9 cellular contexts compared by ENCODE assay signal in genomic region chr14:101780887-101781239, GRCh38. TPM values are rescaled to one million over a fixed set of nuclear protein-coding genes. Genes with fewer than 3 reads are reported as not detected.
A peak's percentile ranks its signal among the peaks of the same experiment; 100 is the strongest.
DNase-seq lines count a peak whose midpoint lies in the region; TF ChIP-seq lines count a peak whose summit lies in the region.
"Had no signal": no experiment of that assay in that cellular context is flagged by ENCODE, and none has a peak within 500 bp of the region (broad histone marks: within the 10 kb centered on the region; RNA-seq: fewer than 3 reads in every experiment).

No MANE protein-coding gene starts in this region.

- H3K4me3 ChIP-seq in ACC112 (ENCODE audit: low read depth, low read length) (peak overlapping the region; percentile 87), Karpas-422 (ENCODE audit: low read length) (peak overlapping the region; percentile 60; the same call in 1 of the 2 replicates), esophagus muscularis mucosa (peak overlapping the region; percentile 65 to 69 (median 65)), neural cell (ENCODE audit: low read length) (peak overlapping the region; percentile 60)
- H3K4me3 ChIP-seq: SK-N-MC had no signal

- H2AFZ ChIP-seq in ACC112 (ENCODE audit: low read length, unreplicated experiment): no peak overlapping the region
- H2AFZ ChIP-seq in Karpas-422 (ENCODE audit: low read length): no peak overlapping the region
- no peak overlapping the region for H2AFZ ChIP-seq in neural cell (ENCODE audit: low read depth, low read length)

- H3K4me1 ChIP-seq in ACC112 (ENCODE audit: control insufficient read depth, insufficient read depth, low read length, unreplicated experiment) (no peaks in the 10 kb centered on the region), Karpas-422 (ENCODE audit: low read length) (peaks cover 25% of the 10 kb centered on the region), esophagus muscularis mucosa (peaks cover 22 to 32% (median 22%) of the 10 kb centered on the region in 4 donors)

- H3K27me3 ChIP-seq in ACC112 (ENCODE audit: insufficient read depth, low read length) (peaks cover 27% of the 10 kb centered on the region), Karpas-422 (ENCODE audit: low read length) (no peaks in the 10 kb centered on the region), esophagus muscularis mucosa (no peaks in the 10 kb centered on the region), neural cell (ENCODE audit: insufficient read depth, low read depth, low read length) (peaks cover 31% of the 10 kb centered on the region)

- H3K9me2 ChIP-seq in Karpas-422 (replicated peaks; ENCODE audit: insufficient read depth, low read length): no peaks in the 10 kb centered on the region
- no peaks in the 10 kb centered on the region for H3K9me2 ChIP-seq in neural cell (ENCODE audit: insufficient read depth, low read length)

- H4K20me1 ChIP-seq in Karpas-422 (ENCODE audit: insufficient read depth, low read depth, low read length) (peaks cover 10% of the 10 kb centered on the region; the same call in 1 of the 2 replicates), neural cell (ENCODE audit: insufficient read depth) (no peaks in the 10 kb centered on the region)

- H3K4me2 ChIP-seq in Karpas-422 (ENCODE audit: low read depth, low read length, poor library complexity, severe bottlenecking): no peak overlapping the region
- no peak overlapping the region for H3K4me2 ChIP-seq in neural cell (ENCODE audit: low read length)

- H3F3A ChIP-seq in neural cell (ENCODE audit: insufficient read depth, low read length, poor library complexity, severe bottlenecking): no peaks in the 10 kb centered on the region

- H3K9me3 ChIP-seq in Karpas-422 (ENCODE audit: low read length) (peaks cover 2% of the 10 kb centered on the region; the same call in 1 of the 2 replicates), esophagus muscularis mucosa (no peaks in the 10 kb centered on the region), neural cell (ENCODE audit: low read length) (no peaks in the 10 kb centered on the region)

- intact Hi-C loops in esophagus muscularis mucosa (cut with DNase I): no loop called here
- intact Hi-C loops in posterior vena cava (cut with DNase I): no loop called here

- 25% methylated on average over 11 of the region's 15 CpGs for WGBS in esophagus muscularis mucosa

- H3K79me2 ChIP-seq in ACC112 (ENCODE audit: control insufficient read depth, insufficient read depth, low read length, unreplicated experiment): no peaks in the 10 kb centered on the region
- H3K79me2 ChIP-seq in Karpas-422 (ENCODE audit: low read length): peaks cover 6% of the 10 kb centered on the region
- no peaks in the 10 kb centered on the region for H3K79me2 ChIP-seq in neural cell (replicated peaks; ENCODE audit: insufficient read depth, low read length)

- TF ChIP-seq CTCF in esophagus muscularis mucosa (IDR thresholded peaks at IDR 0.05) (no peak), neural cell (IDR thresholded peaks at IDR 0.05; ENCODE audit: poor library complexity, severe bottlenecking) (no peak)

- H3K36me3 ChIP-seq in ACC112 (ENCODE audit: insufficient read depth, low read length) (no peaks in the 10 kb centered on the region), Karpas-422 (ENCODE audit: insufficient read depth, low read length) (peaks cover 3% of the 10 kb centered on the region; the same call in 1 of the 2 replicates), esophagus muscularis mucosa (peaks cover 0 to 3% (median 0%) of the 10 kb centered on the region in 4 donors), neural cell (ENCODE audit: insufficient read depth, low read length) (no peaks in the 10 kb centered on the region)

- TF ChIP-seq EP300 in esophagus muscularis mucosa (IDR thresholded peaks at IDR 0.05) (no peak), neural cell (conservative IDR thresholded peaks at IDR 0.05; ENCODE audit: poor library complexity, severe bottlenecking) (no peak)

- TF ChIP-seq POLR2A in esophagus muscularis mucosa (IDR thresholded peaks at IDR 0.05; ENCODE audit: low read depth): no peak

- H3K27ac ChIP-seq in ACC112 (ENCODE audit: low read depth, low read length) (no peak overlapping the region), Karpas-422 (ENCODE audit: low read length) (no peak overlapping the region), esophagus muscularis mucosa (replicated peaks in 1 of 4) (peak overlapping the region in 1 of 4 donors; percentile 64), neural cell (ENCODE audit: low read length) (no peak overlapping the region)
- H3K27ac ChIP-seq: SK-N-MC had no signal

- H3K9ac ChIP-seq in Karpas-422 (ENCODE audit: low read length) (peak overlapping the region; percentile 55), neural cell (ENCODE audit: low read length) (no peak overlapping the region)

- DNase-seq in Karpas-422: no peak
- peak; percentile 60 for DNase-seq in esophagus muscularis mucosa (ENCODE audit: extremely low spot score)
- DNase-seq in NCI-H2171 (lab: John Stamatoyannopoulos, UW): no peak
- no peak for DNase-seq in NCI-H345 (lab: John Stamatoyannopoulos, UW)
- DNase-seq in posterior vena cava (ENCODE audit: low spot score): no peak
- no peak for DNase-seq in NCI-H2196 treated with DMSO at 0.1 percent for 48 hours (lab: John Stamatoyannopoulos, UW; ENCODE audit: unreplicated experiment)

- no peak for TF ChIP-seq RAD21 in neural cell (conservative IDR thresholded peaks at IDR 0.05)

TF ChIP-seq in neural cell, 6 proteins besides CTCF, POLR2A, EP300 and RAD21:
- no peak for TF ChIP-seq TAF1 (IDR thresholded peaks at IDR 0.05; ENCODE audit: low read depth)
- TF ChIP-seq SMC3 (conservative IDR thresholded peaks at IDR 0.05; ENCODE audit: poor library complexity): no peak
- no peak for TF ChIP-seq REST (IDR thresholded peaks at IDR 0.05; ENCODE audit: borderline replicate concordance)
- no peak for TF ChIP-seq POLR2AphosphoS5 (IDR thresholded peaks at IDR 0.05)
- TF ChIP-seq MXI1 (conservative IDR thresholded peaks at IDR 0.05; ENCODE audit: poor library complexity, severe bottlenecking): no peak
- TF ChIP-seq EZH2 (IDR thresholded peaks at IDR 0.05; ENCODE audit: borderline replicate concordance, insufficient read depth, low read length, poor library complexity, severe bottlenecking): no peak

RNA-seq across cellular contexts. Expression of gene PPP2R5C, which starts 19.4 kb away (rescaled TPM):
- 233 and 301 TPM in 2 replicates for total RNA-seq in Karpas-422 (2014; rRNA removed; shearing (Covaris generic); ENCODE audit: low replicate concordance)
- total RNA-seq in esophagus muscularis mucosa (100 to 1,000 TPM; 103 to 142 (median 131) TPM), posterior vena cava (100 to 1,000 TPM; 132 to 135 TPM)
- polyA plus RNA-seq in neural cell: 108 and 111 TPM in 2 replicates
- 167 and 189 TPM in 2 replicates for polyA minus RNA-seq in neural cell
